ENCODE assay signal across 28 cellular contexts in genomic region chr19:48370955-48371354, GRCh38. TPM values are rescaled to one million over a fixed set of nuclear protein-coding genes. Genes with fewer than 3 reads are reported as not detected.
"Had no signal": no experiment of that assay in that cellular context is flagged by ENCODE, and none has a peak within 500 bp of the region (broad histone marks: within the 10 kb centered on the region; RNA-seq: fewer than 3 reads in every experiment).

No MANE protein-coding gene starts in this region.

- H3K4me3 ChIP-seq: ascending aorta, breast epithelium, pancreas, right lobe of liver, skin epidermis, thyroid gland had no signal

- H3K9me3 Mint-ChIP-seq: activated CD4-positive, alpha-beta memory T cell treated with anti-CD3 and anti-CD28 coated beads for 36 hours; activated naive CD4-positive, alpha-beta T cell treated with anti-CD3 and anti-CD28 coated beads, Interleukin-2, amount 50 U/mL, for 72 hours; central memory CD8-positive, alpha-beta T cell; natural killer cell treated with Interleukin-12 subunit alpha and Interleukin-12 subunit beta and Interleukin-15 and Interleukin-18, amount 100 ng/mL, for 72 hours; stimulated activated naive CD8-positive, alpha-beta T cell treated with anti-CD3 and anti-CD28 coated beads, Interleukin-15, Interleukin-2, amounts not matched to agents 100 ng/mL and 50 ng/mL, for 24 hours; WTC11 had no signal

- ATAC-seq: activated CD4-positive, alpha-beta T cell treated with anti-CD3 and anti-CD28 coated beads for 36 hours; activated CD8-positive, alpha-beta memory T cell treated with anti-CD3 and anti-CD28 coated beads, Interleukin-2, amount 10 ng/mL, durations not matched to agents 7 days and 5 days; activated naive CD4-positive, alpha-beta T cell treated with anti-CD3 and anti-CD28 coated beads, Interleukin-2, amount 50 U/mL, for 72 hours; esophagus mucosa; left ventricle myocardium superior; natural killer cell treated with Interleukin-12 subunit alpha and Interleukin-12 subunit beta and Interleukin-15 and Interleukin-18, amount 100 ng/mL, for 72 hours; pancreas; right lobe of liver; WTC11 had no signal

- H3K36me3 ChIP-seq: ascending aorta, breast epithelium, pancreas, right lobe of liver, thyroid gland had no signal

- DNase-seq: activated CD4-positive, alpha-beta memory T cell treated with anti-CD3 and anti-CD28 coated beads for 36 hours; activated CD4-positive, alpha-beta T cell treated with anti-CD3 and anti-CD28 coated beads for 36 hours; activated CD8-positive, alpha-beta memory T cell treated with anti-CD3 and anti-CD28 coated beads, Interleukin-2, amount 10 ng/mL, durations not matched to agents 7 days and 5 days; activated gamma-delta T cell; activated T-cell treated with anti-CD3 and anti-CD28 coated beads for 4 hours; effector memory CD4-positive, alpha-beta T cell; hypothalamus; left ventricle myocardium superior; pancreas; right lobe of liver; stimulated activated CD4-positive, alpha-beta T cell treated with anti-CD3 and anti-CD28 coated beads, Interleukin-1b, Interleukin-23, amount 100 ng/mL, for 48 hours; substantia nigra; T-helper 9 cell; thyroid gland had no signal

- H3K27me3 Mint-ChIP-seq: activated CD4-positive, alpha-beta memory T cell treated with anti-CD3 and anti-CD28 coated beads for 36 hours; activated CD4-positive, alpha-beta T cell treated with anti-CD3 and anti-CD28 coated beads for 36 hours; activated CD8-positive, alpha-beta memory T cell treated with anti-CD3 and anti-CD28 coated beads, Interleukin-2, amount 10 ng/mL, durations not matched to agents 7 days and 5 days; natural killer cell treated with Interleukin-12 subunit alpha and Interleukin-12 subunit beta and Interleukin-15 and Interleukin-18, amount 100 ng/mL, for 72 hours; stimulated activated naive CD8-positive, alpha-beta T cell treated with anti-CD3 and anti-CD28 coated beads, Interleukin-15, Interleukin-2, amounts not matched to agents 100 ng/mL and 50 ng/mL, for 24 hours had no signal

- H3K27ac Mint-ChIP-seq: activated CD4-positive, alpha-beta memory T cell treated with anti-CD3 and anti-CD28 coated beads for 36 hours; activated CD4-positive, alpha-beta T cell treated with anti-CD3 and anti-CD28 coated beads for 36 hours; activated CD8-positive, alpha-beta memory T cell treated with anti-CD3 and anti-CD28 coated beads, Interleukin-2, amount 10 ng/mL, durations not matched to agents 7 days and 5 days; activated naive CD4-positive, alpha-beta T cell treated with anti-CD3 and anti-CD28 coated beads, Interleukin-2, amount 50 U/mL, for 72 hours; natural killer cell treated with Interleukin-12 subunit alpha and Interleukin-12 subunit beta and Interleukin-15 and Interleukin-18, amount 100 ng/mL, for 72 hours; stimulated activated naive CD8-positive, alpha-beta T cell treated with anti-CD3 and anti-CD28 coated beads, Interleukin-15, Interleukin-2, amounts not matched to agents 100 ng/mL and 50 ng/mL, for 24 hours; WTC11 had no signal

- H3K27me3 ChIP-seq: ascending aorta, breast epithelium, pancreas, right lobe of liver, thyroid gland had no signal

- H3K4me1 ChIP-seq: ascending aorta, breast epithelium, pancreas, right lobe of liver, thyroid gland had no signal

- H3K36me3 Mint-ChIP-seq: activated CD4-positive, alpha-beta memory T cell treated with anti-CD3 and anti-CD28 coated beads for 36 hours; activated CD8-positive, alpha-beta memory T cell treated with anti-CD3 and anti-CD28 coated beads, Interleukin-2, amount 10 ng/mL, durations not matched to agents 7 days and 5 days; activated naive CD4-positive, alpha-beta T cell treated with anti-CD3 and anti-CD28 coated beads, Interleukin-2, amount 50 U/mL, for 72 hours; natural killer cell treated with Interleukin-12 subunit alpha and Interleukin-12 subunit beta and Interleukin-15 and Interleukin-18, amount 100 ng/mL, for 72 hours; WTC11 had no signal

- H3K4me3 Mint-ChIP-seq: activated CD4-positive, alpha-beta memory T cell treated with anti-CD3 and anti-CD28 coated beads for 36 hours; activated CD4-positive, alpha-beta T cell treated with anti-CD3 and anti-CD28 coated beads for 36 hours; activated CD8-positive, alpha-beta memory T cell treated with anti-CD3 and anti-CD28 coated beads, Interleukin-2, amount 10 ng/mL, durations not matched to agents 7 days and 5 days; central memory CD8-positive, alpha-beta T cell; natural killer cell treated with Interleukin-12 subunit alpha and Interleukin-12 subunit beta and Interleukin-15 and Interleukin-18, amount 100 ng/mL, for 72 hours; stimulated activated naive CD8-positive, alpha-beta T cell treated with anti-CD3 and anti-CD28 coated beads, Interleukin-15, Interleukin-2, amounts not matched to agents 100 ng/mL and 50 ng/mL, for 24 hours; WTC11 had no signal

- H3K9me3 ChIP-seq: ascending aorta, breast epithelium, pancreas, right lobe of liver, thyroid gland had no signal

- H3K4me1 Mint-ChIP-seq: activated CD4-positive, alpha-beta T cell treated with anti-CD3 and anti-CD28 coated beads for 36 hours; activated CD8-positive, alpha-beta memory T cell treated with anti-CD3 and anti-CD28 coated beads, Interleukin-2, amount 10 ng/mL, durations not matched to agents 7 days and 5 days; central memory CD8-positive, alpha-beta T cell had no signal

RNA-seq across cellular contexts. Expression of gene SYNGR4, which starts 6.8 kb away (rescaled TPM):
- total RNA-seq: activated CD8-positive, alpha-beta memory T cell treated with anti-CD3 and anti-CD28 coated beads, Interleukin-2, amount 10 ng/mL, durations not matched to agents 7 days and 5 days; ascending aorta; breast epithelium; dermis microvascular lymphatic vessel endothelial cell; endothelial cell of umbilical vein; esophagus mucosa; frontal cortex; left ventricle myocardium superior; T-helper 1 cell treated with Interleukin-12 subunit alpha and Interleukin-12 subunit beta and Interleukin-4 antibody, amounts not matched to agents 30 ng/mL and 1 ng/mL, for 36 hours; thyroid gland; ureter; WTC11 had no signal
